ENCODE assay signal across 8 cellular contexts in the genomic region with DNA sequence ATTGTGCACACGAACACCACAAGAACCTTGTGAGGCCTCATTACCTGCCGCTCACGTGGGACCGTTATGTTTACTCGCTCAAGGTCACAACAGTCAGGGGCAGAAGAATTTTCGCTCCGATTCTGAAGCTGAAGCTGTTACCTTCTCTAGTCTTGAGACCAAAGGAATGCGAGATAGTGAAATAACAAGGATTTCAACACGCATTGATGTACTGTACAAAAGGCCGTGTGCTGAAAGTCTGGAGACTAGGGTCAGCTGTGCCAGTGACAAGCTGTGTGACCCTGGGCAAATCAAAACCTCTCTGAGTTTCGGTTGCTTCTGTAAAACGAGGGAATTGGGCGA.
DNase-seq lines count a peak whose midpoint lies in the region; TF ChIP-seq lines count a peak whose summit lies in the region.

No MANE protein-coding gene starts in this region.

- TF ChIP-seq CTCF in 22Rv1 (IDR thresholded peaks at IDR 0.05): no peak
- TF ChIP-seq CTCF in GM20000 (IDR thresholded peaks at IDR 0.05; ENCODE audit: extremely low read depth, missing control alignments): no peak

- peak; percentile 29 for DNase-seq in GM20000 (ENCODE audit: low spot score)
- peak; percentile 15 to 23 for DNase-seq in activated T-helper 1 cell treated with anti-CD3 and anti-CD28 coated beads, Interleukin-2, amount 50 U/mL, for 16 hours (ENCODE audit: low read depth in 1 of 2, low spot score in 1 of 2)
- DNase-seq in germinal center (ENCODE audit: low spot score): peak; percentile 55
- no peak for DNase-seq in skeletal muscle cell (ENCODE audit: low read depth)
- no peak for DNase-seq in kidney tubule cell (ENCODE audit: low spot score)
- no peak for DNase-seq in HuH-7 (ENCODE audit: low spot score)

- peak overlapping the region; percentile 65 for H3K4me3 ChIP-seq in skeletal muscle cell (ENCODE audit: low read depth, low read length)

- peaks cover 6% of the 10 kb centered on the region; the same call in 1 of the 2 replicates for H3K36me3 ChIP-seq in KOPT-K1 (ENCODE audit: insufficient read depth, low read length)

- peak overlapping the region; percentile 85 for H3K27ac ChIP-seq in 22Rv1
- H3K27ac ChIP-seq in KOPT-K1 (ENCODE audit: low read depth, low read length, poor library complexity, severe bottlenecking): peak overlapping the region; percentile 98

- peaks cover 21% of the 10 kb centered on the region for H3K9me3 ChIP-seq in KOPT-K1 (ENCODE audit: insufficient read depth, low read length, poor library complexity, severe bottlenecking)

Comparison
In these comparisons a context has a peak if more than half of its experiments do, and no peak if none do; other contexts are left out.
1. DNase-seq: peak in GM20000 (single experiment), activated T-helper 1 cell treated with anti-CD3 and anti-CD28 coated beads, Interleukin-2, amount 50 U/mL, for 16 hours (2 of 2) and germinal center (single experiment); none in skeletal muscle cell (single experiment), kidney tubule cell (single experiment) and HuH-7 (single experiment).